26 cellular contexts compared by ENCODE assay signal in the genomic region with DNA sequence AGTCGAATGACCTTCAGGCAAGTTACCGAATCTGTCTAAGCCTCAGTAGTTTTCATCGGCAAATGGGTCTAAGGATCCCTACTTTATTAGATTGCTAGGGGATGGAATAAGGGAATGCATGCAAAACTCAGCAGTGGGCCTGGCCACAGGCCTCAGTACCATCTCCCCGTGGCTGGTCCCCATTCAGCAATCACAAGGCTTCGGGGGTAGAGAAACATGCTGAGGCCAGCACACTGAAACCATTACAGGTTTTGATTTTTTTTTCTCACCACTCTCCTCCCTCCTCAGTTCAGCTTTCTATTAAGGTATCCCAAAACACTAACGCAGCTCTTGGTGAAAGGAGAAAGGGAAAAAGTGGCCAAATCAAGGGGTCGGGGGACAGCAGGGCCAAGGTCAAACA. TPM values are rescaled to one million over a fixed set of nuclear protein-coding genes. Genes with fewer than 3 reads are reported as not detected.
"Had no signal": no experiment of that assay in that cellular context is flagged by ENCODE, and none has a peak within 500 bp of the region (broad histone marks: within the 10 kb centered on the region; RNA-seq: fewer than 3 reads in every experiment).

No MANE protein-coding gene starts in this region.

- ATAC-seq: effector memory CD8-positive, alpha-beta T cell; esophagus mucosa; foreskin keratinocyte; gastrocnemius medialis; gastroesophageal sphincter; heart left ventricle; heart right ventricle had no signal

- H3K36me3 ChIP-seq: colonic mucosa, esophagus muscularis mucosa, esophagus squamous epithelium, gastrocnemius medialis, gastroesophageal sphincter, heart left ventricle, heart right ventricle had no signal

- H3K27me3 ChIP-seq: colonic mucosa, dorsolateral prefrontal cortex, foreskin keratinocyte, gastrocnemius medialis had no signal

- H3K27ac ChIP-seq: colonic mucosa, coronary artery, epithelial cell of prostate, esophagus muscularis mucosa, esophagus squamous epithelium, foreskin keratinocyte, gastrocnemius medialis, gastroesophageal sphincter, heart left ventricle, heart right ventricle had no signal

- H3K4me1 ChIP-seq: colonic mucosa, foreskin keratinocyte, gastrocnemius medialis, gastroesophageal sphincter, heart right ventricle had no signal

- H3K9me3 ChIP-seq: colonic mucosa, esophagus muscularis mucosa, esophagus squamous epithelium, gastrocnemius medialis, gastroesophageal sphincter had no signal

- DNase-seq: colonic mucosa; cortex of kidney; dermis blood vessel endothelial cell; dorsolateral prefrontal cortex; effector CD4-positive, alpha-beta T cell; effector CD8-positive, alpha-beta T cell; effector memory CD4-positive, alpha-beta T cell; effector memory CD8-positive, alpha-beta T cell; endodermal cell; erythroblast; esophagus squamous epithelium; foreskin fibroblast; foreskin keratinocyte; foreskin melanocyte; gastrocnemius medialis; glutamatergic neuron; head of caudate nucleus; heart left ventricle; heart right ventricle had no signal

- H3K4me3 ChIP-seq: colonic mucosa, coronary artery, dorsolateral prefrontal cortex, esophagus muscularis mucosa, esophagus squamous epithelium, gastrocnemius medialis, gastroesophageal sphincter, heart left ventricle, heart right ventricle had no signal

RNA-seq across cellular contexts. Expression of gene KIRREL3, which starts 11.9 kb away (rescaled TPM):
- total RNA-seq: dermis blood vessel endothelial cell, dermis microvascular lymphatic vessel endothelial cell, endothelial cell of umbilical vein, foreskin keratinocyte had no signal
- polyA plus RNA-seq: endothelial cell of umbilical vein had no signal
